Comparison of ENCODE assay signal across 8 cellular contexts in the genomic region with DNA sequence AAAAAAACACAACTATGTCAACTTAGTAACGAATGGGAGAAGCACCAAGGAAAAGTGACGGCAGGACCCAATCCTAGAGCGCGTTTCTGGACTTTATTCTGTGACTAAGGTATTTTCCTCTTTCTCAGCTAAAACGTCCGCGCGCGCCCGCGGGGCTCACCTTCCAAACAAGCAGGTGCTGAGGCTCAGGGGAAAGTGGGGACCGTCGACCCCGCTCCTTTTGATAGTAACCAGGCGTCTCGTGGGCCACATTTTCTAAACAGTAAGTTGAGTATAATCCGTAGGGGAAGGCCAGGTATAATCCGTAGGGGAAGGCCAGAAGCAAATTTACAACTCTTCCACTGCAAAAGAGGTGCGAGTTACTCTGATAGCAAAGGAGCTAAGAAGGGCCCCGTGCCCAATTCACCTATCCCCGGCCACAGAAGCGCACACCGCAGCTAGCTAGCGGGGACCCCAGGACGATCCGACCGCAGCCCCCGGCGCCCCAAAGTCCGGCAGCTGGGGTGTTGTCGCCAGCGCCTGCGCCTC. TPM values are rescaled to one million over a fixed set of nuclear protein-coding genes. Genes with fewer than 3 reads are reported as not detected.
DNase-seq lines count a peak whose midpoint lies in the region; ATAC-seq, FAIRE-seq and TF ChIP-seq lines count a peak whose summit lies in the region.

No MANE protein-coding gene starts in this region.

- H3K27ac Mint-ChIP-seq in mesothelial cell of epicardium = no peak overlapping the region

- intact Hi-C loops in thyroid gland (cut with DNase I) = no loop called here

- TF ChIP-seq CTCF in NB4 (IDR thresholded peaks at IDR 0.05; ENCODE audit: low read depth, low read length) (no peak), bronchial epithelial cell (IDR thresholded peaks at IDR 0.05; ENCODE audit: insufficient read depth, low read length, severe bottlenecking) (no peak), mesothelial cell of epicardium (IDR thresholded peaks at IDR 0.05; ENCODE audit: unreplicated experiment) (no peak), thyroid gland (IDR thresholded peaks at IDR 0.05) (no peak)

- H3K36me3 ChIP-seq in ES-I3 (ENCODE audit: insufficient read depth, low read length) (no peaks in the 10 kb centered on the region), bronchial epithelial cell (ENCODE audit: control insufficient read depth, insufficient read depth, low read length) (no peaks in the 10 kb centered on the region), thyroid gland (no peaks in the 10 kb centered on the region)

- 4 to 6% methylated on average over 18 to 21 of the region's 33 CpGs for WGBS in thyroid gland, 2 donors

- no peak for FAIRE-seq in bronchial epithelial cell (lab: Jason Lieb, UNC)

- peaks cover 2% of the 10 kb centered on the region; the same call in 1 of the 2 replicates for H3K4me1 ChIP-seq in ES-I3 (ENCODE audit: insufficient read depth, low read length)
- H3K4me1 ChIP-seq in thyroid gland = peaks cover 7 to 19% of the 10 kb centered on the region in 2 donors

- no peak overlapping the region for H3K27ac ChIP-seq in thyroid gland

- H3K9me3 Mint-ChIP-seq in mesothelial cell of epicardium = no peaks in the 10 kb centered on the region

- DNase-seq in NB4 (ENCODE audit: low read depth) (peak; percentile 44), bronchial epithelial cell (ENCODE audit: low read depth) (no peak), mesothelial cell of epicardium (ENCODE audit: low spot score in 2 of 2, unreplicated experiment in 2 of 2) (no peak), NCI-H1436 treated with DMSO at 0.1 percent for 48 hours (lab: John Stamatoyannopoulos, UW) (no peak), thyroid gland (no peak)

- ATAC-seq in GM21576 (IDR thresholded peaks at IDR 0.05; ENCODE audit: unreplicated experiment) (no peak), GM18868 (IDR thresholded peaks at IDR 0.05; ENCODE audit: unreplicated experiment) (no peak)

- H3K4me3 Mint-ChIP-seq in mesothelial cell of epicardium = peak overlapping the region; percentile 88

- TF ChIP-seq POLR2A in NB4 (IDR thresholded peaks at IDR 0.05; ENCODE audit: extremely low read depth, insufficient read length) (no peak), thyroid gland (IDR thresholded peaks at IDR 0.05) (no peak)

- H3K27me3 ChIP-seq in bronchial epithelial cell (ENCODE audit: control insufficient read depth, insufficient read depth, low read length) = no peaks in the 10 kb centered on the region
- peaks cover 8% of the 10 kb centered on the region for H3K27me3 ChIP-seq in thyroid gland

- H3K4me1 Mint-ChIP-seq in mesothelial cell of epicardium = peaks cover 27% of the 10 kb centered on the region

- H3K27me3 Mint-ChIP-seq in mesothelial cell of epicardium (ENCODE audit: low read depth) = no peaks in the 10 kb centered on the region

- no peaks in the 10 kb centered on the region for H3K9me3 ChIP-seq in ES-I3 (ENCODE audit: control insufficient read depth, insufficient read depth, low read length)
- H3K9me3 ChIP-seq in thyroid gland = no peaks in the 10 kb centered on the region

- peak overlapping the region; percentile 94 for H3K4me3 ChIP-seq in NB4 (ENCODE audit: low read depth, low read length)
- peak overlapping the region; percentile 78 for H3K4me3 ChIP-seq in bronchial epithelial cell (ENCODE audit: low read depth, low read length)
- H3K4me3 ChIP-seq in thyroid gland (replicated peaks in 1 of 3) = peak overlapping the region in 1 of 3 donors; percentile 50

- peak overlapping the region; percentile 90 for H3K9ac ChIP-seq in ES-I3 (ENCODE audit: low read depth, low read length)

- H3K36me3 Mint-ChIP-seq in mesothelial cell of epicardium = peaks cover 6% of the 10 kb centered on the region

RNA-seq across cellular contexts. Expression of a gene that starts 0.7 kb away (rescaled TPM):
- 0.26 and 0.64 TPM in 2 replicates for total RNA-seq in bronchial epithelial cell
- 42.8 to 50.9 TPM (median 44.0 TPM) in 3 replicates for total RNA-seq in mesothelial cell of epicardium
- total RNA-seq in thyroid gland = 1 to 10 TPM in 2 of 4 donors, under 1 TPM in 2; 0.24 to 1.9 (median 0.76) TPM

Comparison
In these comparisons a context has a peak if more than half of its experiments do, and no peak if none do; other contexts are left out.
1. RNA of a gene that starts 0.7 kb away (total RNA-seq): 42.8 to 50.9 TPM in mesothelial cell of epicardium; 0.24 to 1.9 TPM in thyroid gland and 0.26 to 0.64 TPM in bronchial epithelial cell; every median in the first group is over 10 times any median in the second.